In the genomic region with DNA sequence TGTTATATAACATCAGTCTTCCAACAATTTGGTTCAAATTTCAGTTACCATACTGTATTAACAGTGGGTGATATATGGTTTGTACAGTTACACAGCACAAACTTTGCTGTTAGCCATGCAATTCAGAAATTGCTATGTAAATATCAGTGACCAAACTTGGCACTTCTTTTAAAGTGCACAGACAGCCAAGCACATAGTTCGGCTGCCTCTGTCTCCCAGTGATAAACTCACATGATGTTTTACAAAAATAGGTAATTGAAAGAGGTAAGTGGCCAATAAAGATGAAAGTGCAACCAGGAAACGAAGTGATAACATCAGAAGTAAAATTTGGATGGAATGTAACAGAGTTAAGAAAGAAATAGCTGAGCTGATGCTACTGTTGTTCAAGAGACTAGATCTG, we compare ENCODE assay signal across 13 cellular contexts.
"Had no signal": no experiment of that assay in that cellular context is flagged by ENCODE, and none has a peak within 500 bp of the region (broad histone marks: within the 10 kb centered on the region; RNA-seq: fewer than 3 reads in every experiment).

No MANE protein-coding gene starts in this region.

- H3K27ac ChIP-seq: ascending aorta, hepatocyte, lower lobe of right lung, ovary, uterus had no signal

- H3K4me1 Mint-ChIP-seq: activated CD8-positive, alpha-beta memory T cell treated with anti-CD3 and anti-CD28 coated beads, Interleukin-2, amount 10 ng/mL, durations not matched to agents 7 days and 5 days; activated naive CD4-positive, alpha-beta T cell treated with anti-CD3 and anti-CD28 coated beads, Interleukin-2, amount 10 ng/mL, durations not matched to agents 7 days and 5 days; stimulated activated effector memory CD8-positive, alpha-beta T cell treated with anti-CD3 and anti-CD28 coated beads, Interleukin-12 subunit alpha, Interleukin-12 subunit beta, amount 100 ng/mL, for 72 hours had no signal

- H3K79me2 ChIP-seq: hepatocyte had no signal

- H3K4me1 ChIP-seq: ascending aorta, lower lobe of right lung, uterus had no signal

- H3K27me3 ChIP-seq: ascending aorta, hepatocyte, ovary, uterus had no signal

- H3K36me3 ChIP-seq: ascending aorta, lower lobe of right lung, ovary, uterus had no signal

- H3K4me3 Mint-ChIP-seq: activated CD8-positive, alpha-beta memory T cell treated with anti-CD3 and anti-CD28 coated beads, Interleukin-2, amount 10 ng/mL, durations not matched to agents 7 days and 5 days; activated naive CD4-positive, alpha-beta T cell treated with anti-CD3 and anti-CD28 coated beads, Interleukin-2, amount 10 ng/mL, durations not matched to agents 7 days and 5 days; neural crest cell; stimulated activated effector memory CD8-positive, alpha-beta T cell treated with anti-CD3 and anti-CD28 coated beads, Interleukin-12 subunit alpha, Interleukin-12 subunit beta, amount 100 ng/mL, for 72 hours had no signal

- H3K36me3 Mint-ChIP-seq: activated CD8-positive, alpha-beta memory T cell treated with anti-CD3 and anti-CD28 coated beads, Interleukin-2, amount 10 ng/mL, durations not matched to agents 7 days and 5 days; activated naive CD4-positive, alpha-beta T cell treated with anti-CD3 and anti-CD28 coated beads, Interleukin-2, amount 10 ng/mL, durations not matched to agents 7 days and 5 days; stimulated activated effector memory CD8-positive, alpha-beta T cell treated with anti-CD3 and anti-CD28 coated beads, Interleukin-12 subunit alpha, Interleukin-12 subunit beta, amount 100 ng/mL, for 72 hours had no signal

- H3K4me3 ChIP-seq: ascending aorta, hepatocyte, lower lobe of right lung, ovary, uterus had no signal

- H3K27ac Mint-ChIP-seq: activated CD8-positive, alpha-beta memory T cell treated with anti-CD3 and anti-CD28 coated beads, Interleukin-2, amount 10 ng/mL, durations not matched to agents 7 days and 5 days; activated naive CD4-positive, alpha-beta T cell treated with anti-CD3 and anti-CD28 coated beads, Interleukin-2, amount 10 ng/mL, durations not matched to agents 7 days and 5 days; stimulated activated effector memory CD8-positive, alpha-beta T cell treated with anti-CD3 and anti-CD28 coated beads, Interleukin-12 subunit alpha, Interleukin-12 subunit beta, amount 100 ng/mL, for 72 hours had no signal

- H3K27me3 Mint-ChIP-seq: activated CD8-positive, alpha-beta memory T cell treated with anti-CD3 and anti-CD28 coated beads, Interleukin-2, amount 10 ng/mL, durations not matched to agents 7 days and 5 days; activated naive CD4-positive, alpha-beta T cell treated with anti-CD3 and anti-CD28 coated beads, Interleukin-2, amount 10 ng/mL, durations not matched to agents 7 days and 5 days had no signal

- H3K9me3 Mint-ChIP-seq: activated naive CD4-positive, alpha-beta T cell treated with anti-CD3 and anti-CD28 coated beads, Interleukin-2, amount 10 ng/mL, durations not matched to agents 7 days and 5 days; neural crest cell had no signal

- DNase-seq: activated CD4-positive, alpha-beta T cell treated with anti-CD3 and anti-CD28 coated beads for 1 hour; activated CD4-positive, alpha-beta T cell treated with anti-CD3 and anti-CD28 coated beads, Interleukin-2, amount 50 U/mL, for 4 hours; activated CD8-positive, alpha-beta memory T cell treated with anti-CD3 and anti-CD28 coated beads, Interleukin-2, amount 10 ng/mL, durations not matched to agents 7 days and 5 days; activated naive CD4-positive, alpha-beta T cell treated with anti-CD3 and anti-CD28 coated beads, Interleukin-2, amount 10 ng/mL, durations not matched to agents 7 days and 5 days; activated T-cell treated with anti-CD3 and anti-CD28 coated beads, Interleukin-2, amount 50 U/mL, for 1 hour; kidney; lower lobe of right lung; ovary; uterus had no signal

- ATAC-seq: activated CD8-positive, alpha-beta memory T cell treated with anti-CD3 and anti-CD28 coated beads, Interleukin-2, amount 10 ng/mL, durations not matched to agents 7 days and 5 days; stimulated activated effector memory CD8-positive, alpha-beta T cell treated with anti-CD3 and anti-CD28 coated beads, Interleukin-12 subunit alpha, Interleukin-12 subunit beta, amount 100 ng/mL, for 72 hours had no signal

- H3K4me2 ChIP-seq: hepatocyte had no signal

- H2AFZ ChIP-seq: hepatocyte had no signal

- H3K9me3 ChIP-seq: ascending aorta, lower lobe of right lung, ovary, uterus had no signal
